In the genomic region with DNA sequence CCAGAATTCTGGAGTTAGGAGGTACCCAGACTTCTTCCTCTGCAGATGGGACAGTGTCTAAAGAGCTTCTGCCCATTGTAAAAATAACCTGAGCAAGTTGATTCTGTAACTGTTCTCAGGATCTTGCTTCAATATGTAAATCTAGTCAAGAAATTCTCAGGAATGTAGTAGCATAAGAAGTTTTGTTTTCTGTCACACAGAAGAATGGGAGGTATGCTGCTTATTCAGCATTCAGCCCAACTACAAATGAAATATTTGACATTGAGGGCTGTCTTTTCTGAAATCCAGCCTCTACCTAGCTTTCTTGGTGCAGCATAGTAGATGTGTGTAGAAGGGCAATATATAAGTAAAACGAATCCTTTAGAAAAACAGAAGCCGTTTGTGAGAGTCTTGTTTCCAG, we compare ENCODE assay signal across 22 cellular contexts. TPM values are rescaled to one million over a fixed set of nuclear protein-coding genes. Genes with fewer than 3 reads are reported as not detected.
DNase-seq lines count a peak whose midpoint lies in the region; ATAC-seq lines count a peak whose summit lies in the region.
"Had no signal": no experiment of that assay in that cellular context is flagged by ENCODE, and none has a peak within 500 bp of the region (broad histone marks: within the 10 kb centered on the region; RNA-seq: fewer than 3 reads in every experiment).

No MANE protein-coding gene starts in this region.

- no peak overlapping the region for H3K4me3 Mint-ChIP-seq in activated CD4-positive, alpha-beta T cell treated with anti-CD3 and anti-CD28 coated beads, Interleukin-2, amount 10 ng/mL, durations not matched to agents 7 days and 5 days

- H3K36me3 Mint-ChIP-seq in activated CD4-positive, alpha-beta T cell treated with anti-CD3 and anti-CD28 coated beads, Interleukin-2, amount 10 ng/mL, durations not matched to agents 7 days and 5 days (ENCODE audit: low read depth) = peaks cover 18% of the 10 kb centered on the region

- peaks cover 28% of the 10 kb centered on the region for H3K4me1 Mint-ChIP-seq in activated CD4-positive, alpha-beta T cell treated with anti-CD3 and anti-CD28 coated beads, Interleukin-2, amount 10 ng/mL, durations not matched to agents 7 days and 5 days

- no peak overlapping the region for H3K9ac ChIP-seq in adipocyte (ENCODE audit: low read length)

- ATAC-seq in GM19023 (IDR thresholded peaks at IDR 0.05; ENCODE audit: unreplicated experiment) (peak; percentile 39), GM21576 (IDR thresholded peaks at IDR 0.05; ENCODE audit: unreplicated experiment) (no peak)
- no peak for ATAC-seq in stimulated activated naive CD8-positive, alpha-beta T cell treated with anti-CD3 and anti-CD28 coated beads, Interleukin-15, Interleukin-2, amounts not matched to agents 100 U/mL and 50 U/mL, for 24 hours
- ATAC-seq: HepG2, sciatic nerve, T-cell had no signal

- CTCF ChIA-PET in activated CD4-positive, alpha-beta T cell treated with anti-CD3 and anti-CD28 coated beads, Interleukin-2, amount 10 ng/mL, durations not matched to agents 7 days and 5 days (lab: Charles Lee) = interaction anchor here (0.7 to 2.5 kb wide), 5 partner anchors 9 to 1056 kb away, joined by 3 to 10 read pairs (median 4); no protein-coding TSS in a partner anchor

- H3K27me3 Mint-ChIP-seq in activated CD4-positive, alpha-beta T cell treated with anti-CD3 and anti-CD28 coated beads, Interleukin-2, amount 10 ng/mL, durations not matched to agents 7 days and 5 days = no peaks in the 10 kb centered on the region
- H3K27me3 Mint-ChIP-seq: activated naive CD8-positive, alpha-beta T cell treated with anti-CD3 and anti-CD28 coated beads, Interleukin-2, amount 10 ng/mL, durations not matched to agents 7 days and 5 days; naive B cell; T-cell had no signal

- DNase-seq in adipocyte (ENCODE audit: low read depth) (peak; percentile 40), fibroblast of peridontal ligament (ENCODE audit: extremely low read depth) (peak; percentile 24), renal cortical epithelial cell (ENCODE audit: low read depth) (peak; percentile 20), cortex of kidney (lab: John Stamatoyannopoulos, UW) (no peak)
- no peak for DNase-seq in stimulated activated naive CD8-positive, alpha-beta T cell treated with anti-CD3 and anti-CD28 coated beads, Interleukin-15, Interleukin-2, amounts not matched to agents 100 U/mL and 50 U/mL, for 24 hours
- no peak for DNase-seq in activated CD4-positive, alpha-beta T cell treated with anti-CD3 and anti-CD28 coated beads, Interleukin-2, amount 10 ng/mL, durations not matched to agents 7 days and 5 days
- DNase-seq: activated CD4-positive, alpha-beta T cell treated with anti-CD3 and anti-CD28 coated beads for 48 hours; activated naive CD8-positive, alpha-beta T cell treated with anti-CD3 and anti-CD28 coated beads, Interleukin-2, amount 10 ng/mL, durations not matched to agents 7 days and 5 days; gastrocnemius medialis; kidney; MG63; naive B cell; NCI-H2171; NCI-H526 treated with DMSO at 0.1 percent for 48 hours; SHP77; T-cell had no signal

- H3K9me3 Mint-ChIP-seq in activated CD4-positive, alpha-beta T cell treated with anti-CD3 and anti-CD28 coated beads, Interleukin-2, amount 10 ng/mL, durations not matched to agents 7 days and 5 days = no peaks in the 10 kb centered on the region
- H3K9me3 Mint-ChIP-seq: activated naive CD8-positive, alpha-beta T cell treated with anti-CD3 and anti-CD28 coated beads, Interleukin-2, amount 10 ng/mL, durations not matched to agents 7 days and 5 days; naive B cell; T-cell had no signal

- no peak overlapping the region for H3K4me3 ChIP-seq in adipocyte (ENCODE audit: low read length)
- H3K4me3 ChIP-seq: gastrocnemius medialis, MG63, pancreas had no signal

- H3K9me3 ChIP-seq in adipocyte (ENCODE audit: control insufficient read depth, low read length) = no peaks in the 10 kb centered on the region
- H3K9me3 ChIP-seq: gastrocnemius medialis, MG63, pancreas, thoracic aorta had no signal

- POLR2A ChIA-PET in activated CD4-positive, alpha-beta T cell treated with anti-CD3 and anti-CD28 coated beads, Interleukin-2, amount 10 ng/mL, durations not matched to agents 7 days and 5 days (lab: Charles Lee) = no interaction called here

- no peak overlapping the region for H3K27ac Mint-ChIP-seq in activated CD4-positive, alpha-beta T cell treated with anti-CD3 and anti-CD28 coated beads, Interleukin-2, amount 10 ng/mL, durations not matched to agents 7 days and 5 days
- H3K27ac Mint-ChIP-seq: activated naive CD8-positive, alpha-beta T cell treated with anti-CD3 and anti-CD28 coated beads, Interleukin-2, amount 10 ng/mL, durations not matched to agents 7 days and 5 days; naive B cell; T-cell had no signal

- no peaks in the 10 kb centered on the region for H3K27me3 ChIP-seq in adipocyte (replicated peaks; ENCODE audit: control insufficient read depth, insufficient read depth, low read length)
- H3K27me3 ChIP-seq: gastrocnemius medialis, MG63, pancreas had no signal

- H3K4me1 ChIP-seq in adipocyte (ENCODE audit: control insufficient read depth, insufficient read depth, low read length) = peaks cover 10% of the 10 kb centered on the region

- H3K36me3 ChIP-seq in adipocyte (ENCODE audit: control insufficient read depth, insufficient read depth, low read length, severe bottlenecking) = peaks cover 18% of the 10 kb centered on the region
- H3K36me3 ChIP-seq: pancreas had no signal

RNA-seq across cellular contexts. Expression of gene MACIR, which starts 13.8 kb away (rescaled TPM):
- 12.3 and 14.1 TPM in 2 replicates for total RNA-seq in renal cortical epithelial cell
- total RNA-seq in activated CD4-positive, alpha-beta T cell treated with anti-CD3 and anti-CD28 coated beads, Interleukin-2, amount 10 ng/mL, durations not matched to agents 7 days and 5 days = 1 to 10 TPM; 8.2 to 9.0 TPM

Comparison
In these comparisons a context has a peak if more than half of its experiments do, and no peak if none do; other contexts are left out.
1. DNase-seq: peak in adipocyte (single experiment), fibroblast of peridontal ligament (single experiment) and renal cortical epithelial cell (single experiment); none in stimulated activated naive CD8-positive, alpha-beta T cell treated with anti-CD3 and anti-CD28 coated beads, Interleukin-15, Interleukin-2, amounts not matched to agents 100 U/mL and 50 U/mL, for 24 hours (single experiment), activated CD4-positive, alpha-beta T cell treated with anti-CD3 and anti-CD28 coated beads, Interleukin-2, amount 10 ng/mL, durations not matched to agents 7 days and 5 days (single experiment) and cortex of kidney (single experiment).